ENCODE assay signal across 17 cellular contexts in genomic region chr2:120907822-120908221, GRCh38.
A peak's percentile ranks its signal among the peaks of the same experiment; 100 is the strongest.
DNase-seq lines count a peak whose midpoint lies in the region; ATAC-seq and TF ChIP-seq lines count a peak whose summit lies in the region.
"Had no signal": no experiment of that assay in that cellular context is flagged by ENCODE, and none has a peak within 500 bp of the region (broad histone marks: within the 10 kb centered on the region; RNA-seq: fewer than 3 reads in every experiment).

No MANE protein-coding gene starts in this region.

- intact Hi-C loops in Right ventricle myocardium inferior (cut with DNase I) (no loop called here), cardiac septum (cut with DNase I) (no loop called here), prostate gland (cut with DNase I) (no loop called here)

- H3K27me3 ChIP-seq in WERI-Rb-1 (ENCODE audit: insufficient read depth, low read depth, severe bottlenecking) (no peaks in the 10 kb centered on the region), prostate gland (replicated peaks; ENCODE audit: insufficient read depth) (no peaks in the 10 kb centered on the region)

- no peaks in the 10 kb centered on the region for H3K4me1 ChIP-seq in prostate gland (replicated peaks)

- H3K27ac ChIP-seq in WERI-Rb-1 (no peak overlapping the region), prostate gland (no peak overlapping the region)
- H3K27ac ChIP-seq: esophagus squamous epithelium had no signal

- TF ChIP-seq CTCF in WERI-Rb-1 (IDR thresholded peaks at IDR 0.05; ENCODE audit: low read depth, low read length) (peak; percentile 55), fibroblast of villous mesenchyme (IDR thresholded peaks at IDR 0.05; ENCODE audit: insufficient read depth, low read depth, low read length) (peak; percentile 26), prostate gland (IDR thresholded peaks at IDR 0.05) (no peak), foreskin fibroblast (IDR thresholded peaks at IDR 0.05; ENCODE audit: low read depth, low read length) (no peak)

- ATAC-seq in Right ventricle myocardium inferior = no peak
- ATAC-seq: CD8-positive, alpha-beta T cell; naive thymus-derived CD8-positive, alpha-beta T cell had no signal

- H3K9me3 ChIP-seq in WERI-Rb-1 (ENCODE audit: severe bottlenecking) = no peaks in the 10 kb centered on the region
- H3K9me3 ChIP-seq in prostate gland = no peaks in the 10 kb centered on the region
- H3K9me3 ChIP-seq: esophagus squamous epithelium had no signal

- H3K36me3 ChIP-seq in WERI-Rb-1 (no peaks in the 10 kb centered on the region), prostate gland (no peaks in the 10 kb centered on the region)
- H3K36me3 ChIP-seq: esophagus squamous epithelium had no signal

- no peak overlapping the region for H3K4me3 ChIP-seq in WERI-Rb-1 (ENCODE audit: low read depth, low read length)
- no peak overlapping the region for H3K4me3 ChIP-seq in fibroblast of villous mesenchyme (ENCODE audit: low read depth, low read length)
- no peak overlapping the region for H3K4me3 ChIP-seq in prostate gland
- H3K4me3 ChIP-seq in foreskin fibroblast (ENCODE audit: low read depth in 1 of 2, low read length in 2 of 2) = no peak overlapping the region
- H3K4me3 ChIP-seq: esophagus squamous epithelium had no signal

- 94% methylated on average over 4 of the region's 4 CpGs for WGBS in prostate gland

- TF ChIP-seq POLR2A in prostate gland (IDR thresholded peaks at IDR 0.05) = no peak

- DNase-seq in Right ventricle myocardium inferior (ENCODE audit: missing footprints) (peak; percentile 13), cardiac septum (ENCODE audit: low spot score) (no peak), WERI-Rb-1 (peak; percentile 29), fibroblast of villous mesenchyme (ENCODE audit: low read depth) (no peak), NCI-H2171 treated with DMSO at 0.1 percent for 48 hours (lab: John Stamatoyannopoulos, UW) (no peak), prostate gland (ENCODE audit: low spot score) (no peak), foreskin fibroblast (no peak)
- no peak for DNase-seq in activated CD4-positive, alpha-beta T cell treated with anti-CD3 and anti-CD28 coated beads for 4 hours
- DNase-seq: activated CD4-positive, alpha-beta memory T cell treated with anti-CD3 and anti-CD28 coated beads for 36 hours; activated naive CD4-positive, alpha-beta T cell treated with anti-CD3 and anti-CD28 coated beads, Interleukin-2, amount 10 ng/mL, durations not matched to agents 7 days and 5 days; activated T-cell treated with anti-CD3 and anti-CD28 coated beads, Interleukin-2, amount 50 U/mL, for 24 hours; CD8-positive, alpha-beta T cell; esophagus squamous epithelium; mammary epithelial cell; naive thymus-derived CD8-positive, alpha-beta T cell; NCI-H2081 treated with DMSO at 0.1 percent for 48 hours; NCI-H526 treated with DMSO at 0.1 percent for 48 hours had no signal

Comparison
In these comparisons a context has a peak if more than half of its experiments do, and no peak if none do; other contexts are left out.
1. DNase-seq: peak in Right ventricle myocardium inferior (single experiment) and WERI-Rb-1 (single experiment); none in cardiac septum (single experiment), fibroblast of villous mesenchyme (single experiment), NCI-H2171 treated with DMSO at 0.1 percent for 48 hours (single experiment), prostate gland (single experiment), activated CD4-positive, alpha-beta T cell treated with anti-CD3 and anti-CD28 coated beads for 4 hours (0 of 2) and foreskin fibroblast (0 of 2).
2. CTCF ChIP-seq: peak in WERI-Rb-1 (single experiment) and fibroblast of villous mesenchyme (single experiment); none in prostate gland (0 of 4) and foreskin fibroblast (single experiment).